Comparison of ENCODE assay signal across 19 cellular contexts in genomic region chr4:63379750-63380522, GRCh38.
DNase-seq lines count a peak whose midpoint lies in the region; ATAC-seq, FAIRE-seq and TF ChIP-seq lines count a peak whose summit lies in the region.
"Had no signal": no experiment of that assay in that cellular context is flagged by ENCODE, and none has a peak within 500 bp of the region (broad histone marks: within the 10 kb centered on the region; RNA-seq: fewer than 3 reads in every experiment).

No MANE protein-coding gene starts in this region.

- H3K79me1 ChIP-seq in H1 (ENCODE audit: low read depth, low read length) = no peaks in the 10 kb centered on the region

- no peaks in the 10 kb centered on the region for H3K27me3 ChIP-seq in H1 (replicated peaks in 1 of 4; ENCODE audit: control insufficient read depth in 3 of 4, extremely low read depth in 1 of 4, insufficient read depth in 3 of 4, low read length in 3 of 4)
- H3K27me3 ChIP-seq in spleen (replicated peaks in 1 of 7) = no peaks in the 10 kb centered on the region
- no peaks in the 10 kb centered on the region for H3K27me3 ChIP-seq in SJCRH30

- TF ChIP-seq POLR2A in H1 (IDR thresholded peaks at IDR 0.05; ENCODE audit: control extremely low read depth in 1 of 2, low read depth in 2 of 2, low read length in 2 of 2) = no peak
- no peak for TF ChIP-seq POLR2A in spleen (IDR thresholded peaks at IDR 0.05)

- H3K4me3 ChIP-seq in H1 (ENCODE audit: extremely low read depth in 1 of 4, insufficient read depth in 2 of 4, low read depth in 3 of 4, low read length in 4 of 4) (no peak overlapping the region), spleen (no peak overlapping the region), SJCRH30 (no peak overlapping the region)
- H3K4me3 ChIP-seq: GM23248, HAP-1 had no signal

- no peak overlapping the region for H3K56ac ChIP-seq in H1 (replicated peaks; ENCODE audit: insufficient read length, low read depth, low read length)

- H3K27ac Mint-ChIP-seq in chondrocyte (ENCODE audit: unreplicated experiment) = no peak overlapping the region
- H3K27ac Mint-ChIP-seq: CD4-positive, alpha-beta memory T cell; HFFc6 had no signal

- H2AK5ac ChIP-seq in H1 (ENCODE audit: low read depth, low read length) = no peak overlapping the region

- H3K36me3 ChIP-seq in H1 (ENCODE audit: control insufficient read depth in 2 of 4, insufficient read depth in 4 of 4, low read length in 3 of 4) = no peaks in the 10 kb centered on the region
- H3K36me3 ChIP-seq in spleen = no peaks in the 10 kb centered on the region
- no peaks in the 10 kb centered on the region for H3K36me3 ChIP-seq in SJCRH30
- H3K36me3 ChIP-seq: HAP-1 had no signal

- no peak overlapping the region; the same call in 1 of the 2 replicates for H3K18ac ChIP-seq in H1 (ENCODE audit: extremely low read depth, low read length)

- no peaks in the 10 kb centered on the region for H3K79me2 ChIP-seq in H1 (ENCODE audit: control insufficient read depth in 1 of 2, insufficient read depth in 2 of 2, low read length in 2 of 2)

- H3K27ac ChIP-seq in H1 (ENCODE audit: low read depth, low read length) (no peak overlapping the region), spleen (no peak overlapping the region), SJCRH30 (no peak overlapping the region)
- H3K27ac ChIP-seq: GM23248 had no signal

- no peak for TF ChIP-seq RAD21 in H1 (IDR thresholded peaks at IDR 0.05 in 1 of 2, conservative IDR thresholded peaks at IDR 0.05 in 1 of 2; ENCODE audit: low read depth in 2 of 2, low read length in 2 of 2)

- peaks cover 8% of the 10 kb centered on the region for H3K9me3 Mint-ChIP-seq in chondrocyte (ENCODE audit: low read depth)

- no peak overlapping the region for H2BK15ac ChIP-seq in H1 (ENCODE audit: low read length)

- no peak overlapping the region for H3K4me3 Mint-ChIP-seq in chondrocyte (ENCODE audit: unreplicated experiment)
- H3K4me3 Mint-ChIP-seq: CD4-positive, alpha-beta memory T cell; HFFc6 had no signal

- no peak overlapping the region for H2BK20ac ChIP-seq in H1 (ENCODE audit: low read length)

- H3K4me2 ChIP-seq in H1 (ENCODE audit: insufficient read depth in 1 of 2, low read depth in 2 of 2, low read length in 2 of 2) = no peak overlapping the region

- DNase-seq in chondrocyte (ENCODE audit: low spot score) (peak; percentile 57), H1 (ENCODE audit: low read depth in 1 of 2, low spot score in 2 of 2) (no peak), spleen (peak; percentile 51), GOT3 (lab: John Stamatoyannopoulos, UW) (no peak), SJCRH30 (no peak)
- DNase-seq: C1 segment of cervical spinal cord, Calu3, COR-L47, DMS53, DMS79 treated with DMSO at 0.1 percent for 48 hours, GF-D8, GM23248, HFFc6 had no signal

- POLR2A ChIA-PET in H1 (lab: Charles Lee; ENCODE audit: partially characterized antibody) = no interaction called here

- no peak for FAIRE-seq in H1 (lab: Jason Lieb, UNC)
- FAIRE-seq: GM12891, GM18507, H54 had no signal

- CTCF ChIA-PET in H1 (lab: Charles Lee; ENCODE audit: partially characterized antibody) = no interaction called here

- H2BK12ac ChIP-seq in H1 (ENCODE audit: low read depth, low read length) = no peak overlapping the region

- H3K4me1 Mint-ChIP-seq in chondrocyte (ENCODE audit: low read depth) = no peaks in the 10 kb centered on the region
- H3K4me1 Mint-ChIP-seq: CD4-positive, alpha-beta memory T cell had no signal

- no peak overlapping the region for H4K91ac ChIP-seq in H1 (replicated peaks; ENCODE audit: insufficient read length, low read length)

- no peak overlapping the region for H2BK120ac ChIP-seq in H1 (replicated peaks; ENCODE audit: low read depth, low read length)

- 0 out of 2 replicates have a peak overlapping the region, but pooled peaks have one; percentile 13 for H2AFZ ChIP-seq in H1 (ENCODE audit: low read length)
- H2AFZ ChIP-seq: GM23248 had no signal

- H4K5ac ChIP-seq in H1 (ENCODE audit: insufficient read length, low read depth, low read length) = no peak overlapping the region

- H3K9me3 ChIP-seq in H1 (ENCODE audit: insufficient read depth in 2 of 2, low read depth in 1 of 2, low read length in 1 of 2) (no peaks in the 10 kb centered on the region), spleen (peaks cover 0 to 45% (median 19%) of the 10 kb centered on the region in 8 donors), SJCRH30 (replicated peaks) (no peaks in the 10 kb centered on the region)
- H3K9me3 ChIP-seq: HAP-1 had no signal

- no peak overlapping the region for H3K4ac ChIP-seq in H1 (replicated peaks; ENCODE audit: insufficient read length, low read depth, low read length)

- H4K20me1 ChIP-seq in H1 (replicated peaks in 1 of 2; ENCODE audit: control insufficient read depth in 1 of 2, insufficient read depth in 2 of 2, low read length in 2 of 2) = no peaks in the 10 kb centered on the region

- TF ChIP-seq CTCF in chondrocyte (IDR thresholded peaks at IDR 0.05) (no peak), H1 (IDR thresholded peaks at IDR 0.05; ENCODE audit: control extremely low read depth in 1 of 3, insufficient read depth in 1 of 3, low read depth in 1 of 3, low read length in 3 of 3) (no peak), spleen (IDR thresholded peaks at IDR 0.05 in 8 of 11, conservative IDR thresholded peaks at IDR 0.05 in 3 of 11) (no peak)

- ATAC-seq in GM21825 (IDR thresholded peaks at IDR 0.05; ENCODE audit: unreplicated experiment) = no peak

- no peak overlapping the region for H3K9ac ChIP-seq in H1 (replicated peaks in 1 of 4; ENCODE audit: extremely low read depth in 1 of 4, low read depth in 3 of 4, low read length in 3 of 4)
- H3K9ac ChIP-seq: GM23248 had no signal

- no peaks in the 10 kb centered on the region for H3K23me2 ChIP-seq in H1 (ENCODE audit: low read depth, low read length)

- H2BK5ac ChIP-seq in H1 (ENCODE audit: low read depth, low read length) = no peak overlapping the region

- H3K4me1 ChIP-seq in H1 (replicated peaks in 1 of 4; ENCODE audit: control insufficient read depth in 3 of 4, insufficient read depth in 4 of 4, low read length in 3 of 4) = no peaks in the 10 kb centered on the region
- H3K4me1 ChIP-seq in spleen = no peaks in the 10 kb centered on the region
- no peaks in the 10 kb centered on the region for H3K4me1 ChIP-seq in SJCRH30
- H3K4me1 ChIP-seq: HAP-1 had no signal

- no peaks in the 10 kb centered on the region for H3K27me3 Mint-ChIP-seq in chondrocyte (ENCODE audit: low read depth)
- H3K27me3 Mint-ChIP-seq: CD4-positive, alpha-beta memory T cell had no signal

- H3K23ac ChIP-seq in H1 (ENCODE audit: insufficient read length) = no peak overlapping the region

- H3K14ac ChIP-seq in H1 (ENCODE audit: insufficient read length) = no peak overlapping the region

- TF ChIP-seq EP300 in H1 (IDR thresholded peaks at IDR 0.05; ENCODE audit: borderline replicate concordance in 1 of 2, low read depth in 2 of 2, low read length in 2 of 2) = no peak

- no peak overlapping the region for H4K8ac ChIP-seq in H1 (ENCODE audit: extremely low read depth, insufficient read depth, low read length)

- H3K36me3 Mint-ChIP-seq in chondrocyte (ENCODE audit: low read depth) = peaks cover 1% of the 10 kb centered on the region
- H3K36me3 Mint-ChIP-seq: CD4-positive, alpha-beta memory T cell had no signal

- intact Hi-C loops in spleen (cut with DNase I; ENCODE audit: low total_unique reads) = no loop called here

- 95% methylated on average over 8 of the region's 8 CpGs; no CpG with 5 or more reads in 1 of the 2 experiments for WGBS in H1 (ENCODE audit: extremely low coverage in 1 of 2, insufficient coverage in 1 of 2, insufficient read length in 1 of 2, insufficient replicate concordance in 2 of 2, low coverage in 1 of 2, low lambda C conversion rate in 2 of 2, missing lambda C conversion rate in 1 of 2), 2 experiments
- 70 to 86% (median 79%) methylated on average over 6 to 8 of the region's 8 CpGs for WGBS in spleen, 5 donors

TF ChIP-seq in H1, 55 proteins besides CTCF, POLR2A, EP300 and RAD21:
- TF ChIP-seq RBBP5 (IDR thresholded peaks at IDR 0.05; ENCODE audit: borderline replicate concordance, low read depth, low read length) (no peak), CBX8 (IDR thresholded peaks at IDR 0.05; ENCODE audit: borderline replicate concordance, low read depth, low read length) (no peak), CTBP2 (IDR thresholded peaks at IDR 0.05; ENCODE audit: borderline replicate concordance, insufficient read depth, insufficient read length, low read length) (no peak), SP1 (IDR thresholded peaks at IDR 0.05; ENCODE audit: low read depth, low read length) (no peak), BRCA1 (IDR thresholded peaks at IDR 0.05; ENCODE audit: low read depth, low read length) (no peak), SUZ12 (IDR thresholded peaks at IDR 0.05; ENCODE audit: low read length) (no peak), EZH2 (IDR thresholded peaks at IDR 0.05; ENCODE audit: low read depth, low read length, severe bottlenecking) (no peak), RNF2 (IDR thresholded peaks at IDR 0.05; ENCODE audit: borderline replicate concordance, low read depth, low read length, missing control alignments, poor library complexity, severe bottlenecking) (no peak), CBX5 (IDR thresholded peaks at IDR 0.05; ENCODE audit: low read depth, low read length) (no peak), JUND (IDR thresholded peaks at IDR 0.05; ENCODE audit: low read length) (no peak), GTF2F1 (IDR thresholded peaks at IDR 0.05; ENCODE audit: borderline replicate concordance, low read depth, low read length) (no peak), ASH2L (IDR thresholded peaks at IDR 0.05; ENCODE audit: low read length) (no peak), TCF12 (IDR thresholded peaks at IDR 0.05; ENCODE audit: low read depth, low read length) (no peak), TEAD4 (IDR thresholded peaks at IDR 0.05; ENCODE audit: low read depth, low read length) (no peak)

Comparison
In these comparisons a context has a peak if more than half of its experiments do, and no peak if none do; other contexts are left out.
1. DNase-seq: peak in chondrocyte (single experiment) and spleen (single experiment); none in H1 (0 of 2), GOT3 (single experiment) and SJCRH30 (0 of 2).